In genomic region chrX:130330706-130331105, GRCh38 we compare ENCODE assay signal across 8 cellular contexts. TPM values are rescaled to one million over a fixed set of nuclear protein-coding genes. Genes with fewer than 3 reads are reported as not detected.
DNase-seq lines count a peak whose midpoint lies in the region; ATAC-seq and TF ChIP-seq lines count a peak whose summit lies in the region.

No MANE protein-coding gene starts in this region.

- intact Hi-C loops in esophagus squamous epithelium (cut with DNase I), result no loop called here

- H3K27me3 Mint-ChIP-seq in activated CD4-positive, alpha-beta T cell treated with anti-CD3 and anti-CD28 coated beads, Interleukin-2, amount 10 ng/mL, durations not matched to agents 7 days and 5 days, result peaks cover 13% of the 10 kb centered on the region
- H3K27me3 Mint-ChIP-seq in neural crest cell (ENCODE audit: low read depth), result peaks cover 15% of the 10 kb centered on the region

- H3K9me3 Mint-ChIP-seq in activated CD4-positive, alpha-beta T cell treated with anti-CD3 and anti-CD28 coated beads, Interleukin-2, amount 10 ng/mL, durations not matched to agents 7 days and 5 days, result no peaks in the 10 kb centered on the region
- peaks cover 3% of the 10 kb centered on the region for H3K9me3 Mint-ChIP-seq in neural crest cell

- peak; percentile 57 for TF ChIP-seq CTCF in AG04450 (IDR thresholded peaks at IDR 0.05; ENCODE audit: low read depth, low read length)
- TF ChIP-seq CTCF in GM13976 (IDR thresholded peaks at IDR 0.05; ENCODE audit: borderline replicate concordance, control extremely low read depth, extremely low read depth, insufficient read depth, missing control alignments), result peak; percentile 59
- TF ChIP-seq CTCF in esophagus squamous epithelium (IDR thresholded peaks at IDR 0.05), result peak in 5 of 6 experiments; percentile 7 to 45 (median 41)
- TF ChIP-seq CTCF in neural crest cell (conservative IDR thresholded peaks at IDR 0.05), result peak; percentile 58

- no peak for TF ChIP-seq POLR2A in esophagus squamous epithelium (IDR thresholded peaks at IDR 0.05)

- POLR2A ChIA-PET in AG04450 (lab: Yijun Ruan, JAX), result interaction anchor here (0.6 kb wide), 1 partner anchor 789 kb away, joined by 3 read pairs; no protein-coding TSS in a partner anchor
- POLR2A ChIA-PET in activated CD4-positive, alpha-beta T cell treated with anti-CD3 and anti-CD28 coated beads, Interleukin-2, amount 10 ng/mL, durations not matched to agents 7 days and 5 days (lab: Charles Lee), result no interaction called here

- H3K36me3 Mint-ChIP-seq in activated CD4-positive, alpha-beta T cell treated with anti-CD3 and anti-CD28 coated beads, Interleukin-2, amount 10 ng/mL, durations not matched to agents 7 days and 5 days (ENCODE audit: low read depth), result no peaks in the 10 kb centered on the region
- no peaks in the 10 kb centered on the region for H3K36me3 Mint-ChIP-seq in neural crest cell (ENCODE audit: low read depth)

- no peaks in the 10 kb centered on the region for H3K9me3 ChIP-seq in AG04450 (ENCODE audit: control insufficient read depth, insufficient read depth, low read length)
- no peaks in the 10 kb centered on the region for H3K9me3 ChIP-seq in esophagus squamous epithelium

- in situ Hi-C loops in GM13976 (cut with MboI; ENCODE audit: low sequenced_read_pairs, unreplicated experiment), result loop anchor here (25.0 kb wide), 1 partner anchor 582 kb away; the partner anchor contains the start of gene ENOX2

- H3K27me3 ChIP-seq in AG04450 (ENCODE audit: control insufficient read depth, insufficient read depth, low read length) (no peaks in the 10 kb centered on the region), esophagus squamous epithelium (peaks cover 0 to 9% (median 4%) of the 10 kb centered on the region in 4 donors)

- H3K4me3 Mint-ChIP-seq in activated CD4-positive, alpha-beta T cell treated with anti-CD3 and anti-CD28 coated beads, Interleukin-2, amount 10 ng/mL, durations not matched to agents 7 days and 5 days, result no peak overlapping the region
- H3K4me3 Mint-ChIP-seq in neural crest cell, result no peak overlapping the region

- H3K4me1 ChIP-seq in esophagus squamous epithelium, result no peaks in the 10 kb centered on the region

- no peak overlapping the region for H3K27ac Mint-ChIP-seq in activated CD4-positive, alpha-beta T cell treated with anti-CD3 and anti-CD28 coated beads, Interleukin-2, amount 10 ng/mL, durations not matched to agents 7 days and 5 days
- no peak overlapping the region for H3K27ac Mint-ChIP-seq in neural crest cell (ENCODE audit: unreplicated experiment)

- CTCF ChIA-PET in AG04450 (lab: Charles Lee), result interaction anchor here (0.7 kb wide), 2 partner anchors 546 to 583 kb away, joined by 3 read pairs; no protein-coding TSS in a partner anchor
- CTCF ChIA-PET in activated CD4-positive, alpha-beta T cell treated with anti-CD3 and anti-CD28 coated beads, Interleukin-2, amount 10 ng/mL, durations not matched to agents 7 days and 5 days (lab: Charles Lee), result interaction anchor here (0.6 to 1.4 kb wide), 2 partner anchors 8 to 99 kb away, joined by 3 read pairs; no protein-coding TSS in a partner anchor

- no peaks in the 10 kb centered on the region for H3K36me3 ChIP-seq in esophagus squamous epithelium

- 0 to 11% methylated on average over 7 to 10 of the region's 10 CpGs for WGBS in esophagus squamous epithelium, 2 donors

- H3K27ac ChIP-seq in AG04450 (ENCODE audit: low read depth, low read length) (no peak overlapping the region), esophagus squamous epithelium (no peak overlapping the region)

- ATAC-seq in HG03103 (IDR thresholded peaks at IDR 0.05; ENCODE audit: low read depth, unreplicated experiment), result peak; percentile 71
- no peak for ATAC-seq in HG03457 (IDR thresholded peaks at IDR 0.05; ENCODE audit: unreplicated experiment)

- no peaks in the 10 kb centered on the region for H3K4me1 Mint-ChIP-seq in activated CD4-positive, alpha-beta T cell treated with anti-CD3 and anti-CD28 coated beads, Interleukin-2, amount 10 ng/mL, durations not matched to agents 7 days and 5 days
- H3K4me1 Mint-ChIP-seq in neural crest cell, result peaks cover 5% of the 10 kb centered on the region

- DNase-seq in AG04450 (ENCODE audit: low read depth, low spot score), result no peak
- DNase-seq in GM13976 (ENCODE audit: low spot score), result peak; percentile 49
- peak; percentile 3 to 33 for DNase-seq in NCI-H446 (lab: John Stamatoyannopoulos, UW)
- DNase-seq in activated CD4-positive, alpha-beta T cell treated with anti-CD3 and anti-CD28 coated beads, Interleukin-2, amount 10 ng/mL, durations not matched to agents 7 days and 5 days, result peak; percentile 41
- DNase-seq in esophagus squamous epithelium (lab: John Stamatoyannopoulos, UW), result no peak
- peak; percentile 22 for DNase-seq in neural crest cell (ENCODE audit: low read depth, low spot score)

- H3K4me3 ChIP-seq in AG04450 (ENCODE audit: low read depth, low read length), result no peak overlapping the region
- H3K4me3 ChIP-seq in esophagus squamous epithelium, result no peak overlapping the region

RNA-seq across cellular contexts. Expression of gene SLC25A14, which starts 9.0 kb away (rescaled TPM):
- polyA plus RNA-seq in AG04450 (2011; rRNA removed), result 18.7 and 20.7 TPM in 2 replicates
- 12.3 and 14.6 TPM in 2 replicates for polyA minus RNA-seq in AG04450 (2011; rRNA and poly(A)+ RNA removed)
- total RNA-seq in activated CD4-positive, alpha-beta T cell treated with anti-CD3 and anti-CD28 coated beads, Interleukin-2, amount 10 ng/mL, durations not matched to agents 7 days and 5 days, result 10 to 100 TPM; 13.2 to 14.8 TPM
- 1 to 10 TPM; 6.2 to 8.4 (median 6.4) TPM for total RNA-seq in esophagus squamous epithelium
- total RNA-seq in neural crest cell, result 18.5 and 20.2 TPM in 2 replicates

RNA-seq across cellular contexts. Expression of gene GPR119, which starts 54.8 kb away (rescaled TPM):
- polyA plus RNA-seq in AG04450 (2011; rRNA removed), result not detected in 2 replicates
- polyA minus RNA-seq in AG04450 (2011; rRNA and poly(A)+ RNA removed), result not detected in 2 replicates
- not detected for total RNA-seq in activated CD4-positive, alpha-beta T cell treated with anti-CD3 and anti-CD28 coated beads, Interleukin-2, amount 10 ng/mL, durations not matched to agents 7 days and 5 days
- total RNA-seq in esophagus squamous epithelium (not detected), neural crest cell (not detected in 2 replicates)

Comparison
In these comparisons a context has a peak if more than half of its experiments do, and no peak if none do; other contexts are left out.
1. DNase-seq: peak in GM13976 (single experiment), NCI-H446 (2 of 2), activated CD4-positive, alpha-beta T cell treated with anti-CD3 and anti-CD28 coated beads, Interleukin-2, amount 10 ng/mL, durations not matched to agents 7 days and 5 days (single experiment) and neural crest cell (single experiment); none in AG04450 (single experiment) and esophagus squamous epithelium (single experiment).
2. Peak in every context shown above with its lines, with median percentiles within 50 percentile points of each other: CTCF ChIP-seq.